Comparison of ENCODE assay signal across 18 cellular contexts in genomic region chr11:104581246-104581980, GRCh38.
DNase-seq lines count a peak whose midpoint lies in the region; ATAC-seq and TF ChIP-seq lines count a peak whose summit lies in the region.
"Had no signal": no experiment of that assay in that cellular context is flagged by ENCODE, and none has a peak within 500 bp of the region (broad histone marks: within the 10 kb centered on the region; RNA-seq: fewer than 3 reads in every experiment).

No MANE protein-coding gene starts in this region.

- no peaks in the 10 kb centered on the region for H3K27me3 ChIP-seq in HUES64 (ENCODE audit: insufficient read depth, low read length)
- H3K27me3 ChIP-seq: tibial artery had no signal

- H3K27ac ChIP-seq in HUES64 (ENCODE audit: low read depth, low read length), result peak overlapping the region; percentile 50
- H3K27ac ChIP-seq: SK-N-MC, tibial artery had no signal

- no peak overlapping the region for H3K4me3 ChIP-seq in HUES64 (ENCODE audit: low read length)
- H3K4me3 ChIP-seq in fibroblast of mammary gland (ENCODE audit: control insufficient read depth, low read depth, low read length), result no peak overlapping the region
- H3K4me3 ChIP-seq: SK-N-MC, tibial artery had no signal

- peaks cover 3% of the 10 kb centered on the region; the same call in 1 of the 2 replicates for H3K9me3 ChIP-seq in HUES64 (ENCODE audit: insufficient read depth, low read depth, low read length)

- in situ Hi-C loops in SK-MEL-5 (cut with HindIII; ENCODE audit: low pct_unique_long_range_greater_than_20kb, low sequenced_read_pairs), result no loop called here

- no peaks in the 10 kb centered on the region; the same call in 1 of the 2 replicates for H3K36me3 ChIP-seq in HUES64 (ENCODE audit: insufficient read depth, low read length)
- H3K36me3 ChIP-seq: tibial artery had no signal

- DNase-seq in SK-MEL-5 (ENCODE audit: low read depth, low spot score), result peak; percentile 34
- peak; percentile 69 for DNase-seq in fibroblast of mammary gland (ENCODE audit: low read depth)
- peak; percentile 10 for DNase-seq in retina
- DNase-seq in left lobe of liver (ENCODE audit: low spot score), result no peak
- no peak for DNase-seq in SIG-M5 treated with dmso at 0.1 percent for 504 hours (lab: John Stamatoyannopoulos, UW; ENCODE audit: unreplicated experiment)
- DNase-seq: activated CD4-positive, alpha-beta T cell treated with anti-CD3 and anti-CD28 coated beads, Interleukin-2, amount 50 U/mL, for 1 hour; activated naive CD4-positive, alpha-beta T cell treated with anti-CD3 and anti-CD28 coated beads, Interleukin-2, amount 10 ng/mL, durations not matched to agents 7 days and 5 days; activated T-cell treated with anti-CD3 and anti-CD28 coated beads for 4 hours; HFFc6; hippocampal formation; left ventricle myocardium superior; NCI-H1105 treated with DMSO at 0.1 percent for 48 hours; posterior cingulate gyrus; tibial artery had no signal

- WGBS in HUES64, result 29% methylated on average over 1 of the region's 2 CpGs

- ATAC-seq in left lobe of liver, result no peak
- no peak for ATAC-seq in HG02588 (IDR thresholded peaks at IDR 0.05; ENCODE audit: unreplicated experiment)
- ATAC-seq: left ventricle myocardium superior; stimulated activated effector memory CD8-positive, alpha-beta T cell treated with anti-CD3 and anti-CD28 coated beads, Interleukin-12 subunit alpha, Interleukin-12 subunit beta, amount 100 ng/mL, for 72 hours had no signal

- peak overlapping the region; percentile 30; the same call in 1 of the 2 replicates for H3K9ac ChIP-seq in HUES64 (ENCODE audit: low read depth, low read length)

- H3K4me1 ChIP-seq in HUES64 (ENCODE audit: insufficient read depth, low read length), result peaks cover 33% of the 10 kb centered on the region
- H3K4me1 ChIP-seq: tibial artery had no signal

- TF ChIP-seq CTCF in fibroblast of mammary gland (conservative IDR thresholded peaks at IDR 0.05; ENCODE audit: control insufficient read depth, insufficient read depth, low read depth, low read length), result no peak

Comparison
In these comparisons a context has a peak if more than half of its experiments do, and no peak if none do; other contexts are left out.
1. DNase-seq: peak in SK-MEL-5 (single experiment), fibroblast of mammary gland (single experiment) and retina (single experiment); none in left lobe of liver (single experiment) and SIG-M5 treated with dmso at 0.1 percent for 504 hours (single experiment).